ENCODE assay signal across 19 cellular contexts in the genomic region with DNA sequence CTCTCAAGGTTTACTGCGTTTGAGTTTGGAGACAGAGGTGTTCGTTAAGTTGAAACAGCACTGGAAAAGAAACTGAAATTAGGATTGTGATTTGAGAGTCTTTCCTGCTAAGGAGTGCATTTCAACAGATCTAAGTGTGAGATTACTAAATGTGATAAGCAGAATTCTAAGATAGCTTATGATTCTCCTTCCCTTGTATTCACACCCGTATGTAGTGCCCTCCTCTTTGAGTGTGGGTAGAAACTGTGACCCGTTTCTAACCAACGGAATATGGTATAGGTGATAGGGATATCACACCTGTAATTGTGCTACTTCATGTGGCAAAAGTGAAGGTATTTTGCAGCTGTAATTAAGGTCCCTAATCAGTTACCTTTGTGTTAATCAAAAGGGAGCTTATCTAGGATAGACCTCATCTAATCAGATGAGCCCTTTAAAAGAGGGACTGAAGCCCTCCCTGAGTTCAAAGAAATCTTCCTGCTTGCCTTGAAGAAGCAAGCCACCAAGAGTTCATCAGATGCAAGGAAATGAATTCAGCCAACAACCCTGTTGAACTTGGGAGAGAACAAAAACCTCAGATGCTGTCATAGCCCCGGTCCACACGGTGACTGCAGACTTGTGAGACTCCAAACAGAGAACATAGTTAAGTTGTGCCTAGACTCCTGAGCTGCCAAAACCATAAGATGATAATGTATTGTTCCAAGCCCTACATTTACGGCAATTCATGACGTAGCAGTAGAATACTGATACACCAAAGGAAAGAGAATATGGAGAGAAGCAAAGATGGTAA.
DNase-seq lines count a peak whose midpoint lies in the region; ATAC-seq lines count a peak whose summit lies in the region.
"Had no signal": no experiment of that assay in that cellular context is flagged by ENCODE, and none has a peak within 500 bp of the region (broad histone marks: within the 10 kb centered on the region; RNA-seq: fewer than 3 reads in every experiment).

No MANE protein-coding gene starts in this region.

- H3K9me3 Mint-ChIP-seq in effector memory CD8-positive, alpha-beta T cell = no peaks in the 10 kb centered on the region

- ATAC-seq in effector memory CD8-positive, alpha-beta T cell (replicated peaks) = peak; percentile 89
- ATAC-seq in GM18861 (IDR thresholded peaks at IDR 0.05; ENCODE audit: unreplicated experiment) (no peak), HG03442 (IDR thresholded peaks at IDR 0.05; ENCODE audit: unreplicated experiment) (no peak), HG02623 (IDR thresholded peaks at IDR 0.05; ENCODE audit: unreplicated experiment) (no peak)

- H3K36me3 Mint-ChIP-seq in effector memory CD8-positive, alpha-beta T cell (ENCODE audit: insufficient read depth) = peaks cover 4% of the 10 kb centered on the region
- H3K36me3 Mint-ChIP-seq: CD4-positive, CD25-positive, alpha-beta regulatory T cell had no signal

- no peak overlapping the region for H3K4me3 Mint-ChIP-seq in effector memory CD8-positive, alpha-beta T cell
- H3K4me3 Mint-ChIP-seq: CD4-positive, CD25-positive, alpha-beta regulatory T cell had no signal

- peaks cover 14 to 18% of the 10 kb centered on the region in 2 donors for H3K4me1 Mint-ChIP-seq in effector memory CD8-positive, alpha-beta T cell (ENCODE audit: low read depth in 2 of 2)

- H3K27me3 Mint-ChIP-seq in effector memory CD8-positive, alpha-beta T cell = peaks cover 0 to 5% of the 10 kb centered on the region in 2 donors
- H3K27me3 Mint-ChIP-seq: CD4-positive, CD25-positive, alpha-beta regulatory T cell had no signal

- H3K27ac Mint-ChIP-seq in effector memory CD8-positive, alpha-beta T cell = no peak overlapping the region
- H3K27ac Mint-ChIP-seq: CD4-positive, CD25-positive, alpha-beta regulatory T cell had no signal

- DNase-seq in activated CD4-positive, alpha-beta T cell treated with anti-CD3 and anti-CD28 coated beads for 48 hours = peak; percentile 49
- no peak for DNase-seq in activated CD4-positive, alpha-beta T cell treated with anti-CD3 and anti-CD28 coated beads, Interleukin-2, amount 50 U/mL, for 1 hour
- peak; percentile 31 for DNase-seq in stimulated activated CD4-positive, alpha-beta T cell treated with anti-CD3 and anti-CD28 coated beads, Interleukin-15, amount 100 ng/mL, for 24 hours
- no peak for DNase-seq in stimulated activated CD4-positive, alpha-beta T cell treated with anti-CD3 and anti-CD28 coated beads, Interleukin-4, amount 100 ng/mL, for 4 hours
- no peak for DNase-seq in effector memory CD8-positive, alpha-beta T cell
- DNase-seq: central memory CD4-positive, alpha-beta T cell; dermis blood vessel endothelial cell; HCEC 1CT; MM.1S; NCI-H1417; NCI-H2029 treated with DMSO at 0.1 percent for 48 hours; NCI-H526; SJCRH30; spleen; stimulated activated CD4-positive, alpha-beta T cell treated with anti-CD3 and anti-CD28 coated beads, Interleukin-2, amount 100 ng/mL, for 48 hours had no signal

Comparison
In these comparisons a context has a peak if more than half of its experiments do, and no peak if none do; other contexts are left out.
1. DNase-seq: peak in activated CD4-positive, alpha-beta T cell treated with anti-CD3 and anti-CD28 coated beads for 48 hours (single experiment) and stimulated activated CD4-positive, alpha-beta T cell treated with anti-CD3 and anti-CD28 coated beads, Interleukin-15, amount 100 ng/mL, for 24 hours (single experiment); none in activated CD4-positive, alpha-beta T cell treated with anti-CD3 and anti-CD28 coated beads, Interleukin-2, amount 50 U/mL, for 1 hour (single experiment), stimulated activated CD4-positive, alpha-beta T cell treated with anti-CD3 and anti-CD28 coated beads, Interleukin-4, amount 100 ng/mL, for 4 hours (0 of 2) and effector memory CD8-positive, alpha-beta T cell (0 of 3).